Comparison of ENCODE assay signal across 1 cellular context in the genomic region with DNA sequence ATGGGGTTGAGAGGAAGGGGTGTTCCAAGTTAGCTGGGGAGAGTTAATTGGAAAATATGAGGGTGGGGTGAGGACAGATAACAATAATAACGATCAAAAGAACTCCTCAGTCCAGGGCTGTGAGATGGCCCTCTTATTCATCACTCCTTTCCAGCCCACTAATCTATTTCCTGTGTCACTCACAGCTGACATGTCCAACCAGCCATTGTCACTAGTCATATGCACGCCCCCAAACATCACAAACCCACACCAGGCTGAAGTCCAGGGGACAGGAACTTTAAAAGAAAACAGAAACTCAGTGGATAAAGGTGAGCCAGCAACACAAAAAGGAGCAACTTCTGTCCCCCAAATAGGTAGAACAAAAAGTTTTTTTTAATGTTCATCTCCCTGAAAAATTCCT.
TF ChIP-seq lines count a peak whose summit lies in the region.

No MANE protein-coding gene starts in this region.

TF ChIP-seq in GM23338, 12 proteins besides CTCF, POLR2A, EP300 and RAD21 (continued from another document):
- TF ChIP-seq, protein P1, sequence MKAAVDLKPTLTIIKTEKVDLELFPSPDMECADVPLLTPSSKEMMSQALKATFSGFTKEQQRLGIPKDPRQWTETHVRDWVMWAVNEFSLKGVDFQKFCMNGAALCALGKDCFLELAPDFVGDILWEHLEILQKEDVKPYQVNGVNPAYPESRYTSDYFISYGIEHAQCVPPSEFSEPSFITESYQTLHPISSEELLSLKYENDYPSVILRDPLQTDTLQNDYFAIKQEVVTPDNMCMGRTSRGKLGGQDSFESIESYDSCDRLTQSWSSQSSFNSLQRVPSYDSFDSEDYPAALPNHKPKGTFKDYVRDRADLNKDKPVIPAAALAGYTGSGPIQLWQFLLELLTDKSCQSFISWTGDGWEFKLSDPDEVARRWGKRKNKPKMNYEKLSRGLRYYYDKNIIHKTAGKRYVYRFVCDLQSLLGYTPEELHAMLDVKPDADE (IDR thresholded peaks at IDR 0.05) = no peak
- TF ChIP-seq CREB1 (CRISPR knock-in tag; IDR thresholded peaks at IDR 0.05; ENCODE audit: low read depth) = no peak
- TF ChIP-seq, protein P2, sequence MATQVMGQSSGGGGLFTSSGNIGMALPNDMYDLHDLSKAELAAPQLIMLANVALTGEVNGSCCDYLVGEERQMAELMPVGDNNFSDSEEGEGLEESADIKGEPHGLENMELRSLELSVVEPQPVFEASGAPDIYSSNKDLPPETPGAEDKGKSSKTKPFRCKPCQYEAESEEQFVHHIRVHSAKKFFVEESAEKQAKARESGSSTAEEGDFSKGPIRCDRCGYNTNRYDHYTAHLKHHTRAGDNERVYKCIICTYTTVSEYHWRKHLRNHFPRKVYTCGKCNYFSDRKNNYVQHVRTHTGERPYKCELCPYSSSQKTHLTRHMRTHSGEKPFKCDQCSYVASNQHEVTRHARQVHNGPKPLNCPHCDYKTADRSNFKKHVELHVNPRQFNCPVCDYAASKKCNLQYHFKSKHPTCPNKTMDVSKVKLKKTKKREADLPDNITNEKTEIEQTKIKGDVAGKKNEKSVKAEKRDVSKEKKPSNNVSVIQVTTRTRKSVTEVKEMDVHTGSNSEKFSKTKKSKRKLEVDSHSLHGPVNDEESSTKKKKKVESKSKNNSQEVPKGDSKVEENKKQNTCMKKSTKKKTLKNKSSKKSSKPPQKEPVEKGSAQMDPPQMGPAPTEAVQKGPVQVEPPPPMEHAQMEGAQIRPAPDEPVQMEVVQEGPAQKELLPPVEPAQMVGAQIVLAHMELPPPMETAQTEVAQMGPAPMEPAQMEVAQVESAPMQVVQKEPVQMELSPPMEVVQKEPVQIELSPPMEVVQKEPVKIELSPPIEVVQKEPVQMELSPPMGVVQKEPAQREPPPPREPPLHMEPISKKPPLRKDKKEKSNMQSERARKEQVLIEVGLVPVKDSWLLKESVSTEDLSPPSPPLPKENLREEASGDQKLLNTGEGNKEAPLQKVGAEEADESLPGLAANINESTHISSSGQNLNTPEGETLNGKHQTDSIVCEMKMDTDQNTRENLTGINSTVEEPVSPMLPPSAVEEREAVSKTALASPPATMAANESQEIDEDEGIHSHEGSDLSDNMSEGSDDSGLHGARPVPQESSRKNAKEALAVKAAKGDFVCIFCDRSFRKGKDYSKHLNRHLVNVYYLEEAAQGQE (IDR thresholded peaks at IDR 0.05; ENCODE audit: unreplicated experiment) = no peak
- no peak for TF ChIP-seq ZNF114 (CRISPR knock-in tag; IDR thresholded peaks at IDR 0.05)
